Comparison of ENCODE assay signal across 1 cellular context in genomic region chr1:1943834-1944570, GRCh38.
TF ChIP-seq lines count a peak whose summit lies in the region.

No MANE protein-coding gene starts in this region.

TF ChIP-seq in HepG2, 621 proteins besides CTCF, POLR2A, EP300 and RAD21 (continued from another document and continues in another):
- TF ChIP-seq TRIM22 (IDR thresholded peaks at IDR 0.05) (no peak), ZNF703 (CRISPR knock-in tag; IDR thresholded peaks at IDR 0.05; ENCODE audit: borderline replicate concordance) (no peak), AHDC1 (CRISPR knock-in tag; IDR thresholded peaks at IDR 0.05; ENCODE audit: borderline replicate concordance) (no peak), ZNF276 (CRISPR knock-in tag; IDR thresholded peaks at IDR 0.05; ENCODE audit: low read depth) (no peak; the same call in 1 of the 2 replicates), SOX6 (IDR thresholded peaks at IDR 0.05) (no peak), SOX6 (CRISPR knock-in tag; IDR thresholded peaks at IDR 0.05) (peak; percentile 61), ZNF142 (CRISPR knock-in tag; IDR thresholded peaks at IDR 0.05) (no peak), ZNF362 (CRISPR knock-in tag; IDR thresholded peaks at IDR 0.05; ENCODE audit: borderline replicate concordance) (no peak), KLF13 (CRISPR knock-in tag; IDR thresholded peaks at IDR 0.05) (0 out of 2 replicates have a peak, but pooled peaks have one; percentile 44), ZKSCAN5 (CRISPR knock-in tag; IDR thresholded peaks at IDR 0.05) (0 out of 2 replicates have a peak, but pooled peaks have one; percentile 17), ZBED4 (CRISPR knock-in tag; IDR thresholded peaks at IDR 0.05; ENCODE audit: borderline replicate concordance) (peak; percentile 13; the same call in 1 of the 2 replicates), ZSCAN21 (CRISPR knock-in tag; IDR thresholded peaks at IDR 0.05; ENCODE audit: borderline replicate concordance) (peak; percentile 75; the same call in 1 of the 2 replicates), ZNF672 (CRISPR knock-in tag; IDR thresholded peaks at IDR 0.05) (no peak), ZNF558 (CRISPR knock-in tag; IDR thresholded peaks at IDR 0.05; ENCODE audit: borderline replicate concordance) (no peak), YY1 (IDR thresholded peaks at IDR 0.05; ENCODE audit: insufficient read depth, insufficient replicate concordance, low read depth, low read length) (no peak), ZNF879 (CRISPR knock-in tag; IDR thresholded peaks at IDR 0.05) (0 out of 2 replicates have a peak, but pooled peaks have one; percentile 54), PCBP1 (IDR thresholded peaks at IDR 0.05; ENCODE audit: borderline replicate concordance, low read depth, low read length) (no peak), ZNF816 (CRISPR knock-in tag; IDR thresholded peaks at IDR 0.05; ENCODE audit: borderline replicate concordance) (no peak), BORCS8-MEF2B (CRISPR knock-in tag; IDR thresholded peaks at IDR 0.05) (peak; percentile 63; the same call in 1 of the 2 replicates), IRF1 (CRISPR knock-in tag; IDR thresholded peaks at IDR 0.05; ENCODE audit: low read depth) (no peak), ZNF614 (CRISPR knock-in tag; IDR thresholded peaks at IDR 0.05; ENCODE audit: borderline replicate concordance) (peak; percentile 74), JUND (CRISPR knock-in tag; IDR thresholded peaks at IDR 0.05) (peak; percentile 81; the same call in 1 of the 2 replicates), ZNF782 (CRISPR knock-in tag; IDR thresholded peaks at IDR 0.05; ENCODE audit: borderline replicate concordance) (no peak), ZNF572 (CRISPR knock-in tag; IDR thresholded peaks at IDR 0.05) (peak; percentile 75; the same call in 1 of the 2 replicates), AKAP8 (CRISPR knock-in tag; IDR thresholded peaks at IDR 0.05) (no peak), GZF1 (CRISPR knock-in tag; IDR thresholded peaks at IDR 0.05) (peak; percentile 82; the same call in 1 of the 2 replicates), MYPOP (CRISPR knock-in tag; IDR thresholded peaks at IDR 0.05) (peak; percentile 29; the same call in 1 of the 2 replicates), ARHGAP35 (CRISPR knock-in tag; IDR thresholded peaks at IDR 0.05; ENCODE audit: borderline replicate concordance) (peak; percentile 55; the same call in 1 of the 2 replicates), ZNF710 (CRISPR knock-in tag; IDR thresholded peaks at IDR 0.05; ENCODE audit: borderline replicate concordance) (no peak), ZNF776 (CRISPR knock-in tag; IDR thresholded peaks at IDR 0.05) (0 out of 2 replicates have a peak, but pooled peaks have one; percentile 57)
